ENCODE assay signal across 11 cellular contexts in the genomic region with DNA sequence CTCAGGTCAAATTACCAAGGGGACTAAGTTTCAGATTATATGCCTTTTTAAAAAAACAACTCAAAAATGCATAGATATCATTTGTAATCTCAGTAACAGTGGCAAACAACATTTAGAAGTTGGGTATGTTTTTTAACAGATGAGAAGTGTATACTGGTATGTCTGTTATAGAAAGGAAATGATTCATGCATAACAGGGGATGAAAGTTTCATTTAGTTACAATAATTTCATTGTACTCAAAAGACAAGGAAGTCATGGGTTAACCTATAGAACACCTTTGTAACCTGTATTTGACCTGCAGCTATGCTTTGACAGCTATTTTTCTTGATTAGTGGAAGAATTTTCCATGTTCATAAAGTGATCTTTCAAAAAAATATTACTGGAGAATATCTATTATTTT. TPM values are rescaled to one million over a fixed set of nuclear protein-coding genes. Genes with fewer than 3 reads are reported as not detected.
DNase-seq lines count a peak whose midpoint lies in the region; ATAC-seq and TF ChIP-seq lines count a peak whose summit lies in the region.
"Had no signal": no experiment of that assay in that cellular context is flagged by ENCODE, and none has a peak within 500 bp of the region (broad histone marks: within the 10 kb centered on the region; RNA-seq: fewer than 3 reads in every experiment).

No MANE protein-coding gene starts in this region.

- no TSS peak for BruUV-seq in PC-9 (replicated peaks; lab: Mats Ljungman, UMichigan)

- intact Hi-C loops in activated CD4-positive, alpha-beta T cell treated with anti-CD3 and anti-CD28 coated beads, Interleukin-2, amount 10 ng/mL, durations not matched to agents 24 days and 14 days (cut with micrococcal nuclease) = loop anchor here (1.0 kb wide), 1 partner anchor 58 kb away; no protein-coding TSS in a partner anchor
- intact Hi-C loops in PC-9 (cut with micrococcal nuclease; ENCODE audit: unreplicated experiment) = no loop called here

- H3K4me1 Mint-ChIP-seq in activated CD4-positive, alpha-beta T cell treated with anti-CD3 and anti-CD28 coated beads, Interleukin-2, amount 10 ng/mL, durations not matched to agents 24 days and 14 days = peaks cover 70% of the 10 kb centered on the region
- peaks cover 97% of the 10 kb centered on the region for H3K4me1 Mint-ChIP-seq in activated naive CD8-positive, alpha-beta T cell treated with anti-CD3 and anti-CD28 coated beads, Interleukin-2, amount 50 U/mL, for 24 hours
- peaks cover 31% of the 10 kb centered on the region for H3K4me1 Mint-ChIP-seq in osteocyte (ENCODE audit: unreplicated experiment)

- H3K9me3 ChIP-seq in PC-9 (ENCODE audit: insufficient read depth, low read depth) = no peaks in the 10 kb centered on the region; the same call in 1 of the 2 replicates

- H3K4me3 ChIP-seq in PC-9 = no peak overlapping the region
- H3K4me3 ChIP-seq in mesendoderm (ENCODE audit: low read length) = no peak overlapping the region

- H3K79me1 ChIP-seq in mesendoderm (ENCODE audit: low read length) = no peaks in the 10 kb centered on the region

- H3K36me3 Mint-ChIP-seq in activated CD4-positive, alpha-beta T cell treated with anti-CD3 and anti-CD28 coated beads, Interleukin-2, amount 10 ng/mL, durations not matched to agents 24 days and 14 days (ENCODE audit: low read depth) = peaks cover 77% of the 10 kb centered on the region
- H3K36me3 Mint-ChIP-seq in activated naive CD8-positive, alpha-beta T cell treated with anti-CD3 and anti-CD28 coated beads, Interleukin-2, amount 50 U/mL, for 24 hours (ENCODE audit: low read depth) = peaks cover 77% of the 10 kb centered on the region
- peaks cover 27% of the 10 kb centered on the region for H3K36me3 Mint-ChIP-seq in osteocyte (ENCODE audit: unreplicated experiment)

- no peak overlapping the region for H3K23ac ChIP-seq in mesendoderm (ENCODE audit: low read length)

- peak; percentile 54 for ATAC-seq in activated naive CD8-positive, alpha-beta T cell treated with anti-CD3 and anti-CD28 coated beads, Interleukin-2, amount 50 U/mL, for 24 hours
- ATAC-seq in GM19324 (IDR thresholded peaks at IDR 0.05; ENCODE audit: low FRiP score, unreplicated experiment) = no peak

- H2AFZ ChIP-seq in PC-9 = no peak overlapping the region

- CTCF ChIA-PET in PC-9 (lab: Charles Lee) = interaction anchor here (1.1 kb wide), 1 partner anchor 207 kb away, joined by 3 read pairs; no protein-coding TSS in a partner anchor

- peak overlapping the region; percentile 61 for H3K4me3 Mint-ChIP-seq in activated CD4-positive, alpha-beta T cell treated with anti-CD3 and anti-CD28 coated beads, Interleukin-2, amount 10 ng/mL, durations not matched to agents 24 days and 14 days
- H3K4me3 Mint-ChIP-seq in activated naive CD8-positive, alpha-beta T cell treated with anti-CD3 and anti-CD28 coated beads, Interleukin-2, amount 50 U/mL, for 24 hours = peak overlapping the region; percentile 40
- H3K4me3 Mint-ChIP-seq in osteocyte (ENCODE audit: unreplicated experiment) = no peak overlapping the region

- H2BK120ac ChIP-seq in mesendoderm (ENCODE audit: low read depth, low read length) = no peak overlapping the region

- no peak overlapping the region for H2BK5ac ChIP-seq in mesendoderm (ENCODE audit: low read length)

- no peak overlapping the region for H2AK5ac ChIP-seq in mesendoderm (ENCODE audit: low read length)

- DNase-seq in activated CD4-positive, alpha-beta T cell treated with anti-CD3 and anti-CD28 coated beads, Interleukin-2, amount 10 ng/mL, durations not matched to agents 24 days and 14 days = no peak
- DNase-seq in activated CD4-positive, alpha-beta T cell treated with anti-CD3 and anti-CD28 coated beads, Interleukin-2, amount 50 U/mL, for 1 hour = no peak
- DNase-seq in PC-9 (peak in 1 of 2 experiments; percentile 75), osteocyte (ENCODE audit: extremely low spot score, unreplicated experiment) (no peak), mesendoderm (no peak), NCI-H345 treated with DMSO at 0.1 percent for 48 hours (lab: John Stamatoyannopoulos, UW; ENCODE audit: unreplicated experiment) (no peak)
- no peak for DNase-seq in activated naive CD8-positive, alpha-beta T cell treated with anti-CD3 and anti-CD28 coated beads, Interleukin-2, amount 50 U/mL, for 24 hours
- DNase-seq: activated CD8-positive, alpha-beta memory T cell treated with anti-CD3 and anti-CD28 coated beads for 24 hours; NCI-H748 treated with DMSO at 0.1 percent for 48 hours; retina had no signal

- H3K79me2 ChIP-seq in PC-9 (ENCODE audit: low read depth) (peaks cover 6% of the 10 kb centered on the region; the same call in 1 of the 2 replicates), mesendoderm (ENCODE audit: control insufficient read depth, insufficient read depth, low read length) (no peaks in the 10 kb centered on the region)

- no peaks in the 10 kb centered on the region for H3K27me3 ChIP-seq in PC-9 (ENCODE audit: insufficient read depth, low read depth)
- no peaks in the 10 kb centered on the region for H3K27me3 ChIP-seq in mesendoderm (ENCODE audit: insufficient read depth, low read length, poor library complexity)

- H3K9me3 Mint-ChIP-seq in activated CD4-positive, alpha-beta T cell treated with anti-CD3 and anti-CD28 coated beads, Interleukin-2, amount 10 ng/mL, durations not matched to agents 24 days and 14 days = peaks cover 23% of the 10 kb centered on the region
- H3K9me3 Mint-ChIP-seq in activated naive CD8-positive, alpha-beta T cell treated with anti-CD3 and anti-CD28 coated beads, Interleukin-2, amount 50 U/mL, for 24 hours = peaks cover 17% of the 10 kb centered on the region
- no peaks in the 10 kb centered on the region for H3K9me3 Mint-ChIP-seq in osteocyte (ENCODE audit: unreplicated experiment)

- peaks cover 1% of the 10 kb centered on the region; the same call in 1 of the 2 replicates for H3F3A ChIP-seq in PC-9 (ENCODE audit: insufficient read depth, low read depth)

- H3K4me2 ChIP-seq in PC-9 (peak overlapping the region; percentile 20; the same call in 1 of the 2 replicates), mesendoderm (ENCODE audit: low read length) (no peak overlapping the region)

- H3K27ac Mint-ChIP-seq in activated CD4-positive, alpha-beta T cell treated with anti-CD3 and anti-CD28 coated beads, Interleukin-2, amount 10 ng/mL, durations not matched to agents 24 days and 14 days = peak overlapping the region; percentile 92
- H3K27ac Mint-ChIP-seq in activated naive CD8-positive, alpha-beta T cell treated with anti-CD3 and anti-CD28 coated beads, Interleukin-2, amount 50 U/mL, for 24 hours = peak overlapping the region; percentile 88
- H3K27ac Mint-ChIP-seq in osteocyte (ENCODE audit: unreplicated experiment) = peak overlapping the region; percentile 36

- H3K27me3 Mint-ChIP-seq in activated CD4-positive, alpha-beta T cell treated with anti-CD3 and anti-CD28 coated beads, Interleukin-2, amount 10 ng/mL, durations not matched to agents 24 days and 14 days = no peaks in the 10 kb centered on the region
- H3K27me3 Mint-ChIP-seq in activated naive CD8-positive, alpha-beta T cell treated with anti-CD3 and anti-CD28 coated beads, Interleukin-2, amount 50 U/mL, for 24 hours = no peaks in the 10 kb centered on the region
- no peaks in the 10 kb centered on the region for H3K27me3 Mint-ChIP-seq in osteocyte (ENCODE audit: unreplicated experiment)

- no peak overlapping the region for H3K56ac ChIP-seq in mesendoderm (ENCODE audit: low read length)

- H3K36me3 ChIP-seq in PC-9 (ENCODE audit: low read depth) = 0 out of 2 replicates have a peak, but pooled peaks cover 12% of the 10 kb centered on the region
- H3K36me3 ChIP-seq in mesendoderm (ENCODE audit: control insufficient read depth, insufficient read depth, low read length) = no peaks in the 10 kb centered on the region

- no peaks in the 10 kb centered on the region for H4K20me1 ChIP-seq in PC-9 (ENCODE audit: insufficient read depth)

- no peak overlapping the region for H3K9ac ChIP-seq in mesendoderm (ENCODE audit: low read length)

- no peak overlapping the region for H4K8ac ChIP-seq in mesendoderm (ENCODE audit: low read depth, low read length)

- no peak overlapping the region for H3K18ac ChIP-seq in mesendoderm (ENCODE audit: low read length)

- no peak overlapping the region for H2BK15ac ChIP-seq in mesendoderm (replicated peaks; ENCODE audit: low read depth)

- TF ChIP-seq CTCF in PC-9 (conservative IDR thresholded peaks at IDR 0.05) = no peak
- TF ChIP-seq CTCF in osteocyte (IDR thresholded peaks at IDR 0.05) = no peak

- H3K4me1 ChIP-seq in PC-9 (replicated peaks; ENCODE audit: insufficient read depth) (peaks cover 28% of the 10 kb centered on the region), mesendoderm (ENCODE audit: control insufficient read depth, low read depth, low read length) (no peaks in the 10 kb centered on the region)

- no peak overlapping the region for H3K4ac ChIP-seq in mesendoderm (ENCODE audit: low read depth, low read length)

- no peak overlapping the region for H4K5ac ChIP-seq in mesendoderm (ENCODE audit: low read length)

- no peaks in the 10 kb centered on the region for H3K9me2 ChIP-seq in PC-9 (ENCODE audit: insufficient read depth)

- POLR2A ChIA-PET in PC-9 (lab: Charles Lee; ENCODE audit: unreplicated experiment) = interaction anchor here (0.7 kb wide), 1 partner anchor 20 kb away, joined by 5 read pairs; no protein-coding TSS in a partner anchor

- peak overlapping the region; percentile 45 for H3K27ac ChIP-seq in PC-9
- H3K27ac ChIP-seq in mesendoderm (ENCODE audit: low read depth, low read length) = no peak overlapping the region

RNA-seq across cellular contexts. Expression of a gene that starts 35.4 kb away (rescaled TPM):
- total RNA-seq in activated CD4-positive, alpha-beta T cell treated with anti-CD3 and anti-CD28 coated beads, Interleukin-2, amount 10 ng/mL, durations not matched to agents 24 days and 14 days = 35.5 and 39.8 TPM in 2 replicates
- total RNA-seq in PC-9 (2021) = 33.7 TPM in 2 replicates
- total RNA-seq in osteocyte = 22.3 TPM in 2 replicates
- polyA plus RNA-seq in mesendoderm (2013, experiment 1 of 2) = 102 TPM
- 100 TPM for polyA plus RNA-seq in mesendoderm (2013, experiment 2 of 2)

Comparison
In these comparisons a context has a peak if more than half of its experiments do, and no peak if none do; other contexts are left out.
1. H3K27ac Mint-ChIP-seq: peak in every context shown above with its lines; median percentile 92 in activated CD4-positive, alpha-beta T cell treated with anti-CD3 and anti-CD28 coated beads, Interleukin-2, amount 10 ng/mL, durations not matched to agents 24 days and 14 days; 88 in activated naive CD8-positive, alpha-beta T cell treated with anti-CD3 and anti-CD28 coated beads, Interleukin-2, amount 50 U/mL, for 24 hours; 36 in osteocyte.